10 cellular contexts compared by ENCODE assay signal in the genomic region with DNA sequence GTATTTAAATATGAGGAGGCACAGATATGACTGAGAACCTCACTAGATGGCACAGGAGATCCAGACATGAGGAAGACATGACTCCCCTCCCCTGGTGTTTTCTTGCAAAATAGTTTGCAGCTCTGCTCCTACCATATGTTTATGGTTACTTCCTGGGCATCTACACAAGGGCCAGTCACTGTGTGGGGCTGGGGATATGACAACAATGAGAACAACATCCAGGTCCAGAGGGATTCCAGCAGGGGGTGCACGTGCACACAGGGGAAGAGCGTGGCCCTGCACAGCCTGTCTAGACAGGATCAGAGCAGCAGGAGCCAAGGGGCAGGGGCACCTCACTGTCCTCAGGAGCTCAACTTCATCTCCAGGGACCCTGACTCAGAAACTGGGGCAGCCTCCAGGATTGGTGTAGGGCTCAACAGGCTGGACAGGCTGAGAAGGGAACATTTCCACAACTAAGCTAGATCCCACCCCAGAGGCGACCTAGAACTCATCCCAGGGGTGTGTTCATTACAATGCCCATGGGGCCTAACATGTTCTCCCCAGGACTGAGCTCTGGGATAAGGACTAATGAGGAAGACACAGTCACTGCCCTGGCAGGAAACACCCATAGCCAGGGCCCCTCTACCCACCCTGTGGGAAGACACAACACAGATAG. TPM values are rescaled to one million over a fixed set of nuclear protein-coding genes. Genes with fewer than 3 reads are reported as not detected.
DNase-seq lines count a peak whose midpoint lies in the region; FAIRE-seq and TF ChIP-seq lines count a peak whose summit lies in the region.
"Not testable (repeated sequence)": the region's sequence is repeated elsewhere in the genome, so short reads cannot be mapped to it uniquely, and the experiment has no call there.
"Had no signal": no experiment of that assay in that cellular context is flagged by ENCODE, and none has a peak within 500 bp of the region (broad histone marks: within the 10 kb centered on the region; RNA-seq: fewer than 3 reads in every experiment).

No MANE protein-coding gene starts in this region.

- not testable (repeated sequence) for H3K9me2 ChIP-seq in SU-DHL-6 (replicated peaks; ENCODE audit: insufficient read depth, low read length)

- not testable (repeated sequence) for H3K27me3 ChIP-seq in SU-DHL-6 (ENCODE audit: low read length); iPS DF 6.9 (ENCODE audit: control insufficient read depth, insufficient read depth, low read length); small intestine (ENCODE audit: control insufficient read depth in 2 of 2, insufficient read depth in 2 of 2, low read length in 2 of 2); testis

- TF ChIP-seq CTCF in LNCaP clone FGC (IDR thresholded peaks at IDR 0.05; ENCODE audit: control insufficient read depth, extremely low read depth, insufficient read depth) (peak; percentile 37; the same call in 1 of the 2 replicates), SU-DHL-6 (IDR thresholded peaks at IDR 0.05; ENCODE audit: insufficient read depth, low read length, poor library complexity, severe bottlenecking) (peak; percentile 24), testis (IDR thresholded peaks at IDR 0.05) (peak in 2 of 3 experiments; percentile 13)

- intact Hi-C loops in testis (cut with DNase I; ENCODE audit: low total_unique reads) = not testable (repeated sequence)

- H3K4me2 ChIP-seq in SU-DHL-6 (ENCODE audit: low read depth, low read length, poor library complexity, severe bottlenecking) = not testable (repeated sequence)

- not testable (repeated sequence) for H3K4me1 ChIP-seq in iPS DF 6.9 (ENCODE audit: control insufficient read depth, insufficient read depth, low read length); small intestine (ENCODE audit: control insufficient read depth in 2 of 2, insufficient read depth in 1 of 2, low read depth in 1 of 2, low read length in 1 of 2); testis

- not testable (repeated sequence) for H3K79me2 ChIP-seq in SU-DHL-6 (ENCODE audit: insufficient read depth, low read length)

- FAIRE-seq in small intestine (lab: Jason Lieb, UNC) = not testable (repeated sequence)

- TF ChIP-seq POLR2A in testis (IDR thresholded peaks at IDR 0.05) = not testable (repeated sequence)

- not testable (repeated sequence) for H3K4me3 ChIP-seq in LNCaP clone FGC (ENCODE audit: low read depth, low read length); SU-DHL-6 (ENCODE audit: insufficient read depth, low read length, poor library complexity, severe bottlenecking); iPS DF 6.9 (ENCODE audit: low read length); small intestine (ENCODE audit: low read depth in 1 of 2, low read length in 2 of 2); testis

- H3K36me3 ChIP-seq in SU-DHL-6 (ENCODE audit: low read length); iPS DF 6.9 (ENCODE audit: control insufficient read depth, insufficient read depth, low read length); small intestine (ENCODE audit: control insufficient read depth in 2 of 2, insufficient read depth in 2 of 2, low read length in 2 of 2); testis (ENCODE audit: low read depth, missing control alignments): not testable (repeated sequence)

- WGBS in iPS DF 6.9 (ENCODE audit: insufficient coverage, insufficient read length) = no CpG with 5 or more reads among the region's 3 CpGs
- 46 to 56% (median 48%) methylated on average over 3 of the region's 3 CpGs for WGBS in small intestine, 3 donors
- WGBS in testis, 2 donors = 84 to 96% methylated on average over 2 to 3 of the region's 3 CpGs

- H3K9me3 ChIP-seq in SU-DHL-6 (ENCODE audit: insufficient read depth, low read length); iPS DF 6.9 (ENCODE audit: control insufficient read depth, insufficient read depth, low read length); small intestine (ENCODE audit: control insufficient read depth, low read depth); testis: not testable (repeated sequence)

- DNase-seq in EL = peak; percentile 43
- not testable (repeated sequence) for DNase-seq in LNCaP clone FGC (ENCODE audit: low read depth)
- DNase-seq in activated CD8-positive, alpha-beta memory T cell treated with anti-CD3 and anti-CD28 coated beads, Interleukin-2, amount 50 U/mL, for 24 hours (ENCODE audit: extremely low read depth) = peak; percentile 9
- peak; percentile 45 for DNase-seq in cerebellar cortex (ENCODE audit: low spot score)
- DNase-seq in iPS DF 6.9 (ENCODE audit: low read depth, low spot score) = peak; percentile 2
- peak; percentile 58 for DNase-seq in small intestine
- DNase-seq in testis = peak; percentile 69

- not testable (repeated sequence) for H3K27ac ChIP-seq in SU-DHL-6 (ENCODE audit: low read depth, low read length); iPS DF 6.9 (ENCODE audit: low read length); small intestine (ENCODE audit: low read depth in 1 of 2, low read length in 1 of 2); testis

- H4K20me1 ChIP-seq in SU-DHL-6 (ENCODE audit: low read depth, low read length) = not testable (repeated sequence)

- not testable (repeated sequence) for H3F3A ChIP-seq in SU-DHL-6 (ENCODE audit: insufficient read depth)

- not testable (repeated sequence) for H2AFZ ChIP-seq in SU-DHL-6 (ENCODE audit: low read depth, low read length, severe bottlenecking)

- not testable (repeated sequence) for H3K9ac ChIP-seq in SU-DHL-6 (ENCODE audit: low read length)

RNA-seq across cellular contexts. Expression of a gene that starts 4.6 kb away (rescaled TPM):
- 1 to 10 TPM in 1 of 3 donors, under 1 TPM in 2; 0.30 to 1.8 (median 0.54) TPM for polyA plus RNA-seq in small intestine
- 10 to 100 TPM; 16.4 to 44.2 TPM for total RNA-seq in testis
- 68.4 TPM for polyA plus RNA-seq in testis (ENCODE audit: insufficient read depth, low read depth, low replicate concordance)

RNA-seq across cellular contexts. Expression of a gene that starts 47.4 kb away (rescaled TPM):
- polyA plus RNA-seq in small intestine (not detected), testis (ENCODE audit: insufficient read depth, low read depth, low replicate concordance) (36.9 TPM)
- 10 to 100 TPM in 1 of 2 donors, 1 to 10 TPM in 1; 6.9 to 24.6 TPM for total RNA-seq in testis
- total RNA-seq: gastroesophageal sphincter, omental fat pad had no signal

Comparison
In these comparisons a context has a peak if more than half of its experiments do, and no peak if none do; other contexts are left out.
1. RNA of a gene that starts 4.6 kb away (polyA plus RNA-seq): 68.4 TPM in testis (single experiment); 0.30 to 1.8 TPM in small intestine; every median in the first group is over 10 times any median in the second.
2. RNA of a gene that starts 47.4 kb away (polyA plus RNA-seq): 36.9 TPM in testis (single experiment); not detected in small intestine; every median in the first group is over 10 times any median in the second.
3. Peak in every context shown above with its lines, with median percentiles within 50 percentile points of each other: CTCF ChIP-seq.